ENCODE assay signal across 14 cellular contexts in the genomic region with DNA sequence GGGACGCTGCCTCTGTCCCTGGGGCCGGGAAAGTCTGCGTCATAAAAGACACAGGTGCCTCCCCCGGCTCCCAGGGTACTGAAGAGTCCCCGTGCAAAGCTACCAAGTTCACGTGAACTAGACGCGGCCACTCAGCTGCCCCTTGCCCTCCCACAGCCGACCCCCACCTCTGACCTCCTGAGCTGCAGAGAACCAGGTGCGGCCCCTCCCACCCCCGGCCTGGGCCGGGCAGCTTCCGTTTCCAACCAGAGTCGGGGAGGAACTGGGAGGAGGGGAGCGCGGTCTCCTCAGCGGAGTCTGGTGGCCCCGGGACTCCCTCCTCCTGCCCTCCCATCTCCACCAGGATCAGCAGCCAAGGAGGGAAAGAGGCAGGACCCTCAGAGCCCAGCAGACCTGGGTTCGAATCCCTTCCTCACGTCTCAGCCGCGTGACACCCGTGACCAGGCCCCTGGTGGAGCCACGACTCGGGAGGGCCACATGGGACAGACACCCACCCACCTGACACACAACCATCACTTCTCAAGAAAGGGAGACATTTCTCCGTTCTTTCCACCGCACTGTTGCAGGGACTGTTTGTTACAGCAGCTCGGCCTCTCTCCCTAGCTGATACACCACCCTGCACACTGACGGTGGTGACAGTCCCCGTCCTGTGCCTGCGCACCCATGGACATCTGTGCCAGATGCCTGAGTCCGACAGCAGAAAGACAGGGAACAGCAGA. TPM values are rescaled to one million over a fixed set of nuclear protein-coding genes. Genes with fewer than 3 reads are reported as not detected.
DNase-seq lines count a peak whose midpoint lies in the region; ATAC-seq and TF ChIP-seq lines count a peak whose summit lies in the region.
"Had no signal": no experiment of that assay in that cellular context is flagged by ENCODE, and none has a peak within 500 bp of the region (broad histone marks: within the 10 kb centered on the region; RNA-seq: fewer than 3 reads in every experiment).

No MANE protein-coding gene starts in this region.

- no TSS peak for BruUV-seq in Caco-2 (replicated peaks; lab: Mats Ljungman, UMichigan)

- no peaks in the 10 kb centered on the region for H3K27me3 ChIP-seq in right cardiac atrium (ENCODE audit: control insufficient read depth, insufficient read depth)
- no peaks in the 10 kb centered on the region for H3K27me3 ChIP-seq in heart left ventricle
- H3K27me3 ChIP-seq in layer of hippocampus (ENCODE audit: control insufficient read depth, insufficient read depth, low read length): no peaks in the 10 kb centered on the region
- H3K27me3 ChIP-seq in tibial artery: no peaks in the 10 kb centered on the region
- no peaks in the 10 kb centered on the region for H3K27me3 ChIP-seq in Caco-2 (replicated peaks; ENCODE audit: control insufficient read depth, insufficient read depth, low read length)

- peaks cover 10% of the 10 kb centered on the region for H3K4me1 Mint-ChIP-seq in chondrocyte (ENCODE audit: low read depth)
- H3K4me1 Mint-ChIP-seq in Caco-2 (ENCODE audit: low read depth, unreplicated experiment): no peaks in the 10 kb centered on the region
- H3K4me1 Mint-ChIP-seq: GM23338, H9 had no signal

- ATAC-seq in right cardiac atrium (no peak), heart left ventricle (no peak)
- ATAC-seq: GM23338 had no signal

- H3K4me3 ChIP-seq in right cardiac atrium (ENCODE audit: low read length): no peak overlapping the region
- no peak overlapping the region for H3K4me3 ChIP-seq in heart left ventricle
- no peak overlapping the region for H3K4me3 ChIP-seq in tibial artery
- no peak overlapping the region for H3K4me3 ChIP-seq in Caco-2 (ENCODE audit: low read depth, low read length)
- H3K4me3 ChIP-seq: GM23338 had no signal

- H3K27ac Mint-ChIP-seq in chondrocyte (ENCODE audit: unreplicated experiment) (peak overlapping the region; percentile 29), Caco-2 (ENCODE audit: unreplicated experiment) (no peak overlapping the region)
- H3K27ac Mint-ChIP-seq: CD4-positive, alpha-beta T cell; GM23338 had no signal

- no peaks in the 10 kb centered on the region for H3K27me3 Mint-ChIP-seq in chondrocyte (ENCODE audit: low read depth)
- no peaks in the 10 kb centered on the region for H3K27me3 Mint-ChIP-seq in Caco-2 (ENCODE audit: insufficient read depth, unreplicated experiment)
- H3K27me3 Mint-ChIP-seq: CD4-positive, alpha-beta T cell had no signal

- POLR2A ChIA-PET in Caco-2 (lab: Charles Lee): no interaction called here

- 91% methylated on average over 32 of the region's 32 CpGs for WGBS in right cardiac atrium
- WGBS in heart left ventricle, 4 donors: 88 to 90% (median 89%) methylated on average over 21 to 32 of the region's 32 CpGs

- H3K36me3 ChIP-seq in heart left ventricle (no peaks in the 10 kb centered on the region), tibial artery (no peaks in the 10 kb centered on the region), Caco-2 (ENCODE audit: control insufficient read depth, insufficient read depth, low read length) (no peaks in the 10 kb centered on the region)

- H3K9me3 Mint-ChIP-seq in chondrocyte (ENCODE audit: low read depth): no peaks in the 10 kb centered on the region
- no peaks in the 10 kb centered on the region for H3K9me3 Mint-ChIP-seq in Caco-2 (ENCODE audit: unreplicated experiment)
- H3K9me3 Mint-ChIP-seq: CD4-positive, alpha-beta T cell; GM23338 had no signal

- TF ChIP-seq POLR2A in heart left ventricle (IDR thresholded peaks at IDR 0.05): no peak

- H3K4me3 Mint-ChIP-seq in chondrocyte (ENCODE audit: unreplicated experiment) (no peak overlapping the region), Caco-2 (ENCODE audit: unreplicated experiment) (no peak overlapping the region)
- H3K4me3 Mint-ChIP-seq: CD4-positive, alpha-beta T cell; GM23338; H9 had no signal

- DNase-seq in right cardiac atrium (peak in 2 of 3 donors; percentile 26 to 64), heart left ventricle (no peak), chondrocyte (ENCODE audit: low spot score) (no peak), tibial artery (no peak), NCI-H69 (lab: John Stamatoyannopoulos, UW) (no peak), Caco-2 (no peak), superior temporal gyrus (ENCODE audit: extremely low spot score) (no peak)
- DNase-seq: 8988T; C1 segment of cervical spinal cord; CD4-positive, alpha-beta T cell; DMS79; H9 had no signal

- intact Hi-C loops in right cardiac atrium (cut with DNase I) (no loop called here), heart left ventricle (cut with DNase I) (no loop called here), tibial artery (cut with DNase I; ENCODE audit: low total_unique reads) (no loop called here), Caco-2 (cut with micrococcal nuclease; ENCODE audit: unreplicated experiment) (no loop called here)

- TF ChIP-seq CTCF in heart left ventricle (IDR thresholded peaks at IDR 0.05) (no peak), chondrocyte (IDR thresholded peaks at IDR 0.05) (no peak), tibial artery (IDR thresholded peaks at IDR 0.05) (no peak), Caco-2 (IDR thresholded peaks at IDR 0.05; ENCODE audit: insufficient read depth in 1 of 2, low read depth in 1 of 2, low read length in 1 of 2, severe bottlenecking in 1 of 2, unreplicated experiment in 1 of 2) (no peak)

- CTCF ChIA-PET in Caco-2 (lab: Charles Lee): no interaction called here

- no peaks in the 10 kb centered on the region for H3K9me3 ChIP-seq in right cardiac atrium (ENCODE audit: control insufficient read depth, low read length)
- H3K9me3 ChIP-seq in heart left ventricle: peaks cover 0 to 3% (median 0%) of the 10 kb centered on the region in 12 donors
- peaks cover 0 to 2% (median 0%) of the 10 kb centered on the region in 3 donors for H3K9me3 ChIP-seq in tibial artery
- 0 out of 2 replicates have a peak, but pooled peaks cover 3% of the 10 kb centered on the region for H3K9me3 ChIP-seq in Caco-2

- H3K4me1 ChIP-seq in right cardiac atrium (ENCODE audit: control insufficient read depth, insufficient read depth, low read length) (no peaks in the 10 kb centered on the region), heart left ventricle (peaks cover 0 to 11% (median 0%) of the 10 kb centered on the region in 12 donors), tibial artery (peaks cover 0 to 27% (median 4%) of the 10 kb centered on the region in 4 donors), Caco-2 (no peaks in the 10 kb centered on the region)

- H3K36me3 Mint-ChIP-seq in chondrocyte (ENCODE audit: low read depth) (no peaks in the 10 kb centered on the region), Caco-2 (ENCODE audit: insufficient read depth, unreplicated experiment) (peaks cover 8% of the 10 kb centered on the region)

- H3K27ac ChIP-seq in right cardiac atrium (ENCODE audit: low read length) (no peak overlapping the region), heart left ventricle (peak overlapping the region in 4 of 12 donors; percentile 27 to 76 (median 65)), layer of hippocampus (ENCODE audit: low read depth, low read length) (peak overlapping the region; percentile 48), tibial artery (peak overlapping the region; percentile 66 to 73)

RNA-seq across cellular contexts. Expression of gene PDGFA, which starts 37.4 kb away (rescaled TPM):
- total RNA-seq in right cardiac atrium (10 to 100 TPM; 32.2 to 44.3 (median 38.4) TPM), heart left ventricle (10 to 100 TPM; 19.4 to 50.9 (median 23.3) TPM), chondrocyte (38.1 to 72.5 TPM (median 70.6 TPM) in 3 replicates), Caco-2 (2022) (76.8 and 78.5 TPM in 2 replicates)
- polyA plus RNA-seq in right cardiac atrium (18.3 TPM), heart left ventricle (10 to 100 TPM; 11.8 to 17.9 TPM)

Comparison
In these comparisons a context has a peak if more than half of its experiments do, and no peak if none do; other contexts are left out.
1. DNase-seq: peak in right cardiac atrium (2 of 3); none in heart left ventricle (0 of 5), chondrocyte (single experiment), tibial artery (0 of 2), NCI-H69 (single experiment), Caco-2 (0 of 2) and superior temporal gyrus (single experiment).